Comparison of ENCODE assay signal across 11 cellular contexts in genomic region chr19:947707-948533, GRCh38. TPM values are rescaled to one million over a fixed set of nuclear protein-coding genes. Genes with fewer than 3 reads are reported as not detected.
A peak's percentile ranks its signal among the peaks of the same experiment; 100 is the strongest.
DNase-seq lines count a peak whose midpoint lies in the region; ATAC-seq and TF ChIP-seq lines count a peak whose summit lies in the region.
"Had no signal": no experiment of that assay in that cellular context is flagged by ENCODE, and none has a peak within 500 bp of the region (broad histone marks: within the 10 kb centered on the region; RNA-seq: fewer than 3 reads in every experiment).

No MANE protein-coding gene starts in this region.

- H3K36me3 ChIP-seq in testis (ENCODE audit: low read depth, missing control alignments): no peaks in the 10 kb centered on the region

- no peak overlapping the region for H3K27ac Mint-ChIP-seq in activated naive CD8-positive, alpha-beta T cell treated with anti-CD3 and anti-CD28 coated beads for 36 hours
- H3K27ac Mint-ChIP-seq in activated CD4-positive, alpha-beta T cell treated with anti-CD3 and anti-CD28 coated beads for 36 hours: no peak overlapping the region

- H3K4me1 ChIP-seq in testis: peaks cover 11% of the 10 kb centered on the region

- H3K36me3 Mint-ChIP-seq in activated naive CD8-positive, alpha-beta T cell treated with anti-CD3 and anti-CD28 coated beads for 36 hours: no peaks in the 10 kb centered on the region
- H3K36me3 Mint-ChIP-seq in activated CD4-positive, alpha-beta T cell treated with anti-CD3 and anti-CD28 coated beads for 36 hours (ENCODE audit: low read depth): no peaks in the 10 kb centered on the region

- H3K9me3 Mint-ChIP-seq in activated naive CD8-positive, alpha-beta T cell treated with anti-CD3 and anti-CD28 coated beads for 36 hours: no peaks in the 10 kb centered on the region
- no peaks in the 10 kb centered on the region for H3K9me3 Mint-ChIP-seq in activated CD4-positive, alpha-beta T cell treated with anti-CD3 and anti-CD28 coated beads for 36 hours (ENCODE audit: low read depth)

- CTCF ChIA-PET in activated CD4-positive, alpha-beta T cell treated with anti-CD3 and anti-CD28 coated beads for 36 hours (lab: Charles Lee): no interaction called here

- POLR2A ChIA-PET in activated CD4-positive, alpha-beta T cell treated with anti-CD3 and anti-CD28 coated beads for 36 hours (lab: Charles Lee): interaction anchor here (0.6 kb wide), 1 partner anchor 148 kb away, joined by 9 read pairs; no protein-coding TSS in a partner anchor

- TF ChIP-seq POLR2A in testis (IDR thresholded peaks at IDR 0.05): no peak

- no peaks in the 10 kb centered on the region for H3K4me1 Mint-ChIP-seq in activated naive CD8-positive, alpha-beta T cell treated with anti-CD3 and anti-CD28 coated beads for 36 hours
- H3K4me1 Mint-ChIP-seq in activated CD4-positive, alpha-beta T cell treated with anti-CD3 and anti-CD28 coated beads for 36 hours: no peaks in the 10 kb centered on the region

- no peak overlapping the region for H3K4me3 Mint-ChIP-seq in activated naive CD8-positive, alpha-beta T cell treated with anti-CD3 and anti-CD28 coated beads for 36 hours
- H3K4me3 Mint-ChIP-seq in activated CD4-positive, alpha-beta T cell treated with anti-CD3 and anti-CD28 coated beads for 36 hours: no peak overlapping the region

- H3K27me3 Mint-ChIP-seq in activated naive CD8-positive, alpha-beta T cell treated with anti-CD3 and anti-CD28 coated beads for 36 hours: no peaks in the 10 kb centered on the region
- H3K27me3 Mint-ChIP-seq in activated CD4-positive, alpha-beta T cell treated with anti-CD3 and anti-CD28 coated beads for 36 hours: no peaks in the 10 kb centered on the region

- no peak overlapping the region for H3K4me3 ChIP-seq in testis

- ATAC-seq in GM19324 (IDR thresholded peaks at IDR 0.05; ENCODE audit: low FRiP score, unreplicated experiment) (peak; percentile 58), HG03095 (IDR thresholded peaks at IDR 0.05; ENCODE audit: unreplicated experiment) (peak; percentile 44)
- no peak for ATAC-seq in activated CD4-positive, alpha-beta T cell treated with anti-CD3 and anti-CD28 coated beads for 36 hours

- H3K27me3 ChIP-seq in testis: no peaks in the 10 kb centered on the region

- TF ChIP-seq CTCF in testis (IDR thresholded peaks at IDR 0.05): no peak

- WGBS in testis, 2 donors: 88 to 94% methylated on average over 13 to 45 of the region's 46 CpGs

- DNase-seq in activated naive CD8-positive, alpha-beta T cell treated with anti-CD3 and anti-CD28 coated beads for 36 hours: peak; percentile 14
- DNase-seq in testis (peak; percentile 49), NCI-H345 treated with DMSO at 0.1 percent for 48 hours (lab: John Stamatoyannopoulos, UW; ENCODE audit: unreplicated experiment) (no peak), foreskin melanocyte (no peak)
- no peak for DNase-seq in stimulated activated CD4-positive, alpha-beta T cell treated with anti-CD3 and anti-CD28 coated beads, Interleukin-4, amount 100 ng/mL, for 4 hours
- DNase-seq in activated CD4-positive, alpha-beta T cell treated with anti-CD3 and anti-CD28 coated beads for 36 hours: no peak

- intact Hi-C loops in testis (cut with DNase I; ENCODE audit: low total_unique reads): no loop called here
- intact Hi-C loops in activated CD4-positive, alpha-beta T cell treated with anti-CD3 and anti-CD28 coated beads for 36 hours (cut with DNase I, micrococcal nuclease): no loop called here

- no peaks in the 10 kb centered on the region for H3K9me3 ChIP-seq in testis

- no peak overlapping the region for H3K27ac ChIP-seq in testis

RNA-seq across cellular contexts. Expression of gene ARID3A, which starts 22.1 kb away (rescaled TPM):
- total RNA-seq in activated naive CD8-positive, alpha-beta T cell treated with anti-CD3 and anti-CD28 coated beads for 36 hours: 10 to 100 TPM; 10.2 to 11.8 TPM
- total RNA-seq in testis: 10 to 100 TPM; 15.3 to 26.5 TPM
- 38.2 TPM for polyA plus RNA-seq in testis (ENCODE audit: insufficient read depth, low read depth, low replicate concordance)
- total RNA-seq in activated CD4-positive, alpha-beta T cell treated with anti-CD3 and anti-CD28 coated beads for 36 hours: 10 to 100 TPM; 25.1 to 36.0 TPM

RNA-seq across cellular contexts. Expression of gene KISS1R, which starts 30.8 kb away (rescaled TPM):
- 10 to 100 TPM; 12.2 to 13.3 TPM for total RNA-seq in activated naive CD8-positive, alpha-beta T cell treated with anti-CD3 and anti-CD28 coated beads for 36 hours
- total RNA-seq in testis: not detected
- polyA plus RNA-seq in testis (ENCODE audit: insufficient read depth, low read depth, low replicate concordance): not detected
- total RNA-seq in activated CD4-positive, alpha-beta T cell treated with anti-CD3 and anti-CD28 coated beads for 36 hours: 10 to 100 TPM; 14.3 to 18.4 TPM
- total RNA-seq: dermis microvascular lymphatic vessel endothelial cell, M059J, renal cortical epithelial cell had no signal

RNA-seq across cellular contexts. Expression of gene R3HDM4, which starts 34.9 kb away (rescaled TPM):
- 10 to 100 TPM; 50.5 to 51.7 TPM for total RNA-seq in activated naive CD8-positive, alpha-beta T cell treated with anti-CD3 and anti-CD28 coated beads for 36 hours
- total RNA-seq in testis: 10 to 100 TPM; 24.6 to 30.1 TPM
- 19.2 TPM for polyA plus RNA-seq in testis (ENCODE audit: insufficient read depth, low read depth, low replicate concordance)
- 10 to 100 TPM; 73.7 to 83.3 TPM for total RNA-seq in activated CD4-positive, alpha-beta T cell treated with anti-CD3 and anti-CD28 coated beads for 36 hours

RNA-seq across cellular contexts. Expression of gene WDR18, which starts 36.2 kb away (rescaled TPM):
- total RNA-seq in activated naive CD8-positive, alpha-beta T cell treated with anti-CD3 and anti-CD28 coated beads for 36 hours: 100 to 1,000 TPM; 126 to 127 TPM
- total RNA-seq in testis: 100 to 1,000 TPM in 1 of 2 donors, 10 to 100 TPM in 1; 70.9 to 108 TPM
- 38.7 TPM for polyA plus RNA-seq in testis (ENCODE audit: insufficient read depth, low read depth, low replicate concordance)
- 10 to 100 TPM; 71.6 to 87.8 TPM for total RNA-seq in activated CD4-positive, alpha-beta T cell treated with anti-CD3 and anti-CD28 coated beads for 36 hours

RNA-seq across cellular contexts. Expression of gene GRIN3B, which starts 52.3 kb away (rescaled TPM):
- not detected for total RNA-seq in activated naive CD8-positive, alpha-beta T cell treated with anti-CD3 and anti-CD28 coated beads for 36 hours
- total RNA-seq in testis: 1 to 10 TPM; 1.3 to 2.4 TPM
- 1.1 TPM for polyA plus RNA-seq in testis (ENCODE audit: insufficient read depth, low read depth, low replicate concordance)
- under 1 TPM in 1 of 2 experiments, not detected in 1; 0.09 TPM for total RNA-seq in activated CD4-positive, alpha-beta T cell treated with anti-CD3 and anti-CD28 coated beads for 36 hours
- total RNA-seq: M059J had no signal

Comparison
In these comparisons a context has a peak if more than half of its experiments do, and no peak if none do; other contexts are left out.
1. DNase-seq: peak in activated naive CD8-positive, alpha-beta T cell treated with anti-CD3 and anti-CD28 coated beads for 36 hours (single experiment) and testis (single experiment); none in NCI-H345 treated with DMSO at 0.1 percent for 48 hours (single experiment), foreskin melanocyte (single experiment), stimulated activated CD4-positive, alpha-beta T cell treated with anti-CD3 and anti-CD28 coated beads, Interleukin-4, amount 100 ng/mL, for 4 hours (0 of 2) and activated CD4-positive, alpha-beta T cell treated with anti-CD3 and anti-CD28 coated beads for 36 hours (single experiment).
2. RNA of gene KISS1R, which starts 30.8 kb away (total RNA-seq): 14.3 to 18.4 TPM in activated CD4-positive, alpha-beta T cell treated with anti-CD3 and anti-CD28 coated beads for 36 hours and 12.2 to 13.3 TPM in activated naive CD8-positive, alpha-beta T cell treated with anti-CD3 and anti-CD28 coated beads for 36 hours; not detected in testis; every median in the first group is over 10 times any median in the second.